1 cellular context compared by ENCODE assay signal in the genomic region with DNA sequence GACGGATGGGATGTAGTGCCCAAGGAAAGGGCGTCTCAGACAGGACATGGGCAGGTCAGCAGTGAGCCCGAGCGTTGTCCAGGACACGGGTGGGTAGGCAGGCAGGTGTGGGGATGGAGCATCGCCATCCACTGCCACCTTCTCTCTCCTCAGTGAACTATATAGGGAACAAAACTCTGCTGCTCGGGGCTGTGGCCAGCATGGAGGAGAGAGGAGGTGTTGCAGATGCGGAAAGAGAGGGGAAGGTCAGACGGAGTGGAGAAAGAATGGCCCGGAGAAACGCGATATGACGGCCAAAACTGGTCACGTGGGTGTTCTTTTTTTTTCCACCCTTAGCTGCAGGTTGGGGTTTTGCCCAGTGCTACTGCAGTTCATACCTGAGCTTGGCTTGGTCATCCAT.
TF ChIP-seq lines count a peak whose summit lies in the region.

No MANE protein-coding gene starts in this region.

TF ChIP-seq in SK-N-SH, 30 proteins besides CTCF, POLR2A, EP300 and RAD21 (continued from another document):
- TF ChIP-seq, protein P1, sequence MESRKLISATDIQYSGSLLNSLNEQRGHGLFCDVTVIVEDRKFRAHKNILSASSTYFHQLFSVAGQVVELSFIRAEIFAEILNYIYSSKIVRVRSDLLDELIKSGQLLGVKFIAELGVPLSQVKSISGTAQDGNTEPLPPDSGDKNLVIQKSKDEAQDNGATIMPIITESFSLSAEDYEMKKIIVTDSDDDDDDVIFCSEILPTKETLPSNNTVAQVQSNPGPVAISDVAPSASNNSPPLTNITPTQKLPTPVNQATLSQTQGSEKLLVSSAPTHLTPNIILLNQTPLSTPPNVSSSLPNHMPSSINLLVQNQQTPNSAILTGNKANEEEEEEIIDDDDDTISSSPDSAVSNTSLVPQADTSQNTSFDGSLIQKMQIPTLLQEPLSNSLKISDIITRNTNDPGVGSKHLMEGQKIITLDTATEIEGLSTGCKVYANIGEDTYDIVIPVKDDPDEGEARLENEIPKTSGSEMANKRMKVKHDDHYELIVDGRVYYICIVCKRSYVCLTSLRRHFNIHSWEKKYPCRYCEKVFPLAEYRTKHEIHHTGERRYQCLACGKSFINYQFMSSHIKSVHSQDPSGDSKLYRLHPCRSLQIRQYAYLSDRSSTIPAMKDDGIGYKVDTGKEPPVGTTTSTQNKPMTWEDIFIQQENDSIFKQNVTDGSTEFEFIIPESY (IDR thresholded peaks at IDR 0.05; ENCODE audit: borderline replicate concordance, low read depth) = no peak
